31 cellular contexts compared by ENCODE assay signal in the genomic region with DNA sequence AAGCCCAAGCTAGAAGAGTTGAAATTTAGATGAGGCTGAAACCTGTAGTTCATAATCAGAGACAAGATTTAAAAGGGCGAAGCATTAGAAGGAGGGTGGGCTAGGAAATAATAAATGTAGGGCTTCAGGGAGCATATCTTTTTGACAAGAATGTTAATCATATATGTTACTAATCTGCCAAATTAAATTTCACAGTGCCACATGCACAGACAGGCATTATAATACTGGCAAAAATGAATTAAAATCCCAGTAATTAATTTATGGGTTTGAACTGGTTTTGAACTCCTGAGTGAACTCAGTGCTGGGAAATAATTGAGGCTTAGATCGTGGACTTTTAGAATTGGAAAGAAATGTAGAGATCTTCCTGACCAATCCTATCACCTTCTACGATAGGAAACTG.
"Had no signal": no experiment of that assay in that cellular context is flagged by ENCODE, and none has a peak within 500 bp of the region (broad histone marks: within the 10 kb centered on the region; RNA-seq: fewer than 3 reads in every experiment).

No MANE protein-coding gene starts in this region.

- ATAC-seq: activated CD4-positive, CD25-positive, alpha-beta regulatory T cell treated with anti-CD3 and anti-CD28 coated beads, Interleukin-2, amount 50 U/mL, for 24 hours; activated CD8-positive, alpha-beta T cell treated with anti-CD3 and anti-CD28 coated beads for 36 hours; activated T-cell treated with anti-CD3 and anti-CD28 coated beads, Interleukin-2, amount 50 U/mL, for 4 hours; activated T-helper 17 cell treated with anti-CD3 and anti-CD28 coated beads, Interleukin-2, amount 50 U/mL, for 72 hours; gastroesophageal sphincter; T-helper 17 cell had no signal

- H3K4me1 ChIP-seq: ascending aorta, breast epithelium, colonic mucosa, esophagus squamous epithelium, gastroesophageal sphincter had no signal

- H3K9me3 Mint-ChIP-seq: activated T-helper 17 cell treated with anti-CD3 and anti-CD28 coated beads, Interleukin-2, amount 50 U/mL, for 72 hours had no signal

- H3K36me3 ChIP-seq: ascending aorta, cardiac muscle cell, colonic mucosa, esophagus squamous epithelium, gastroesophageal sphincter, WERI-Rb-1 had no signal

- H3K27ac Mint-ChIP-seq: activated B cell treated with CpG ODN at 0.5 μM for 24 hours; activated CD8-positive, alpha-beta T cell treated with anti-CD3 and anti-CD28 coated beads for 36 hours; activated naive CD8-positive, alpha-beta T cell treated with anti-CD3 and anti-CD28 coated beads, Interleukin-2, amount 10 ng/mL, durations not matched to agents 7 days and 5 days; activated T-helper 17 cell treated with anti-CD3 and anti-CD28 coated beads, Interleukin-2, amount 50 U/mL, for 72 hours; brain; T-helper 17 cell; T-helper 2 cell treated with Interferon-gamma antibody and Interleukin-4, amounts not matched to agents 5 μg/mL and 100 μg/mL, for 36 hours had no signal

- H3K27me3 ChIP-seq: ascending aorta, breast epithelium, cardiac muscle cell, colonic mucosa, esophagus squamous epithelium had no signal

- H3K27ac ChIP-seq: ascending aorta, breast epithelium, cardiac muscle cell, colonic mucosa, epithelial cell of prostate, esophagus squamous epithelium, gastroesophageal sphincter, WERI-Rb-1 had no signal

- H3K9me3 ChIP-seq: colonic mucosa had no signal

- H3K4me3 ChIP-seq: ascending aorta, breast epithelium, cardiac muscle cell, colonic mucosa, esophagus squamous epithelium, gastroesophageal sphincter had no signal

- H3K27me3 Mint-ChIP-seq: activated CD8-positive, alpha-beta T cell treated with anti-CD3 and anti-CD28 coated beads for 36 hours; activated naive CD8-positive, alpha-beta T cell treated with anti-CD3 and anti-CD28 coated beads, Interleukin-2, amount 10 ng/mL, durations not matched to agents 7 days and 5 days; activated T-helper 17 cell treated with anti-CD3 and anti-CD28 coated beads, Interleukin-2, amount 50 U/mL, for 72 hours; T-helper 17 cell had no signal

- H3K4me3 Mint-ChIP-seq: activated B cell treated with CpG ODN at 0.5 μM for 24 hours; activated CD8-positive, alpha-beta T cell treated with anti-CD3 and anti-CD28 coated beads for 36 hours; activated naive CD8-positive, alpha-beta T cell treated with anti-CD3 and anti-CD28 coated beads, Interleukin-2, amount 10 ng/mL, durations not matched to agents 7 days and 5 days; activated T-cell treated with anti-CD3 and anti-CD28 coated beads, Interleukin-2, amount 50 U/mL, for 4 hours; activated T-helper 17 cell treated with anti-CD3 and anti-CD28 coated beads, Interleukin-2, amount 50 U/mL, for 72 hours; brain; T-helper 17 cell; T-helper 2 cell treated with Interferon-gamma antibody and Interleukin-4, amounts not matched to agents 5 μg/mL and 100 μg/mL, for 36 hours had no signal

- DNase-seq: activated B cell treated with CpG ODN at 0.5 μM for 24 hours; activated CD4-positive, alpha-beta T cell treated with anti-CD3 and anti-CD28 coated beads for 48 hours; activated CD4-positive, alpha-beta T cell treated with anti-CD3 and anti-CD28 coated beads, Interleukin-2, amount 50 U/mL, for 1 hour; activated CD4-positive, alpha-beta T cell treated with anti-CD3 and anti-CD28 coated beads, Interleukin-2, amount 50 U/mL, for 48 hours; activated CD8-positive, alpha-beta memory T cell treated with anti-CD3 and anti-CD28 coated beads for 24 hours; activated CD8-positive, alpha-beta T cell treated with anti-CD3 and anti-CD28 coated beads for 36 hours; activated effector memory CD4-positive, alpha-beta T cell treated with Interleukin-2 at 50 U/mL for 16 hours; activated gamma-delta T cell treated with Interleukin-2 at 50 U/mL for 16 hours; activated naive CD4-positive, alpha-beta T cell treated with anti-CD3 and anti-CD28 coated beads, Interleukin-2, amount 50 U/mL, for 16 hours; activated naive CD4-positive, alpha-beta T cell treated with Interleukin-2 at 50 U/mL for 16 hours; activated naive CD8-positive, alpha-beta T cell treated with anti-CD3 and anti-CD28 coated beads, Interleukin-2, amount 10 ng/mL, durations not matched to agents 7 days and 5 days; activated T-cell treated with anti-CD3 and anti-CD28 coated beads, Interleukin-2, amount 50 U/mL, for 4 hours; central memory CD4-positive, alpha-beta T cell; cerebellar nuclear complex; colonic mucosa; effector CD8-positive, alpha-beta T cell; esophagus squamous epithelium; foreskin melanocyte; T-helper 1 cell; T-helper 17 cell; T1000; WERI-Rb-1 had no signal

- H3K36me3 Mint-ChIP-seq: activated naive CD8-positive, alpha-beta T cell treated with anti-CD3 and anti-CD28 coated beads, Interleukin-2, amount 10 ng/mL, durations not matched to agents 7 days and 5 days; brain had no signal

- H3K4me1 Mint-ChIP-seq: activated B cell treated with CpG ODN at 0.5 μM for 24 hours; activated naive CD8-positive, alpha-beta T cell treated with anti-CD3 and anti-CD28 coated beads, Interleukin-2, amount 10 ng/mL, durations not matched to agents 7 days and 5 days; activated T-helper 17 cell treated with anti-CD3 and anti-CD28 coated beads, Interleukin-2, amount 50 U/mL, for 72 hours; brain; T-helper 17 cell had no signal
